ENCODE assay signal across 24 cellular contexts in the genomic region with DNA sequence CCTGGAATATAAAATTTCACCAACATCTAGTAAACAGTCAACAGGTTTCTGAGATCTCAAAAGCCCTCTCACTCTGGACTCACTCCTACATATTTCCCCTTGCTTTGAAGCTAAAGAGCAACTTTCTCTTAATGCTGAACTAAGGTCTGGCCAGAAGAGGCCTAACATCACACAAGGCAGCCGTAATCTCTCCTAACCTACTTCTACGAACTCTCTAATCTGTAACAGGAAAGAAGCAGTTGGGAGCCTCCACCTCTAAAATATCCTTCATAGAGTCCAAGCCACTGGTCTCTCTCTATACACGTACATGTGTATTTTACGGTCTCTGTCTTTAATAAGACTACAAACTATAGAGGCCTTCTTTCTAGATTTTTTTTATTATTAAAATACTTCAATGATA.
DNase-seq lines count a peak whose midpoint lies in the region; ATAC-seq, FAIRE-seq and TF ChIP-seq lines count a peak whose summit lies in the region.
"Had no signal": no experiment of that assay in that cellular context is flagged by ENCODE, and none has a peak within 500 bp of the region (broad histone marks: within the 10 kb centered on the region; RNA-seq: fewer than 3 reads in every experiment).

No MANE protein-coding gene starts in this region.

- TF ChIP-seq CTCF in HepG2 (CRISPR knock-in tag; IDR thresholded peaks at IDR 0.05) = no peak

- no peaks in the 10 kb centered on the region for H3K27me3 ChIP-seq in CD8-positive, alpha-beta memory T cell (ENCODE audit: insufficient read depth, low read length, poor library complexity, severe bottlenecking)
- no peaks in the 10 kb centered on the region for H3K27me3 ChIP-seq in HepG2 (ENCODE audit: control insufficient read depth in 1 of 2, insufficient read depth in 2 of 2, low read length in 2 of 2)

- DNase-seq in activated T-cell treated with anti-CD3 and anti-CD28 coated beads, Interleukin-2, amount 50 U/mL, for 24 hours = no peak
- no peak for DNase-seq in activated T-cell treated with anti-CD3 and anti-CD28 coated beads, Interleukin-2, amount 50 U/mL, for 1 hour
- DNase-seq in OCI-M1 (lab: John Stamatoyannopoulos, UW) = peak; percentile 34
- no peak for DNase-seq in substantia nigra (lab: John Stamatoyannopoulos, UW)
- no peak for DNase-seq in CD8-positive, alpha-beta memory T cell
- no peak for DNase-seq in HepG2 (ENCODE audit: low spot score)
- DNase-seq in NCI-H2107 treated with DMSO at 0.1 percent for 48 hours (lab: John Stamatoyannopoulos, UW; ENCODE audit: unreplicated experiment) = no peak
- DNase-seq: activated CD4-positive, alpha-beta T cell treated with anti-CD3 and anti-CD28 coated beads, Interleukin-2, amount 10 ng/mL, durations not matched to agents 7 days and 5 days; activated T-cell treated with anti-CD3 and anti-CD28 coated beads, Interleukin-2, amount 50 U/mL, for 48 hours; cortex of kidney; endodermal cell; IMR-90; mesendoderm; NCI-H1048; NCI-H2107; SHP77 treated with DMSO at 0.1 percent for 48 hours; stimulated activated CD4-positive, alpha-beta T cell treated with anti-CD3 and anti-CD28 coated beads, Interleukin-4, amount 100 ng/mL, for 24 hours; WERI-Rb-1 had no signal

- H3K27me3 Mint-ChIP-seq in activated T-cell treated with anti-CD3 and anti-CD28 coated beads, Interleukin-2, amount 50 U/mL, for 24 hours = no peaks in the 10 kb centered on the region
- no peaks in the 10 kb centered on the region for H3K27me3 Mint-ChIP-seq in dendritic cell treated with granulocyte-macrophage colony-stimulating factor and Interleukin-4, amounts not matched to agents 40 ng/mL and 50 ng/mL, for 4 days
- no peaks in the 10 kb centered on the region for H3K27me3 Mint-ChIP-seq in CD8-positive, alpha-beta memory T cell
- H3K27me3 Mint-ChIP-seq: activated CD4-positive, alpha-beta T cell treated with anti-CD3 and anti-CD28 coated beads, Interleukin-2, amount 10 ng/mL, durations not matched to agents 7 days and 5 days; type B pancreatic cell had no signal

- WGBS in HepG2 (ENCODE audit: low lambda C conversion rate) = 95% methylated on average over 4 of the region's 4 CpGs

- no peaks in the 10 kb centered on the region for H3K9me3 ChIP-seq in CD8-positive, alpha-beta memory T cell (ENCODE audit: low read length)
- no peaks in the 10 kb centered on the region for H3K9me3 ChIP-seq in HepG2 (ENCODE audit: low read length)
- H3K9me3 ChIP-seq: prostate gland had no signal

- no peaks in the 10 kb centered on the region for H3K9me3 Mint-ChIP-seq in activated T-cell treated with anti-CD3 and anti-CD28 coated beads, Interleukin-2, amount 50 U/mL, for 24 hours
- no peaks in the 10 kb centered on the region for H3K9me3 Mint-ChIP-seq in dendritic cell treated with granulocyte-macrophage colony-stimulating factor and Interleukin-4, amounts not matched to agents 40 ng/mL and 50 ng/mL, for 4 days
- H3K9me3 Mint-ChIP-seq in CD8-positive, alpha-beta memory T cell = no peaks in the 10 kb centered on the region
- H3K9me3 Mint-ChIP-seq: endodermal cell, type B pancreatic cell had no signal

- H3K4me3 ChIP-seq in CD8-positive, alpha-beta memory T cell (ENCODE audit: low read length) = no peak overlapping the region
- H3K4me3 ChIP-seq in HepG2 (replicated peaks in 1 of 3; ENCODE audit: insufficient read depth in 1 of 3, low read depth in 2 of 3, low read length in 3 of 3) = no peak overlapping the region
- H3K4me3 ChIP-seq: prostate gland had no signal

- POLR2A ChIA-PET in CD8-positive, alpha-beta memory T cell (lab: Charles Lee) = no interaction called here
- POLR2A ChIA-PET in HepG2 (lab: Yijun Ruan, JAX) = no interaction called here

- H3K4me2 ChIP-seq in HepG2 (ENCODE audit: low read depth, low read length) = no peak overlapping the region

- no peak for TF ChIP-seq RAD21 in HepG2 (CRISPR knock-in tag; IDR thresholded peaks at IDR 0.05)

- CTCF ChIA-PET in CD8-positive, alpha-beta memory T cell (lab: Charles Lee) = no interaction called here
- CTCF ChIA-PET in HepG2 (lab: Yijun Ruan, JAX; ENCODE audit: low intra/inter-chr PET ratio, low total read pairs) = no interaction called here

- H3K27ac Mint-ChIP-seq in activated T-cell treated with anti-CD3 and anti-CD28 coated beads, Interleukin-2, amount 50 U/mL, for 24 hours = peak overlapping the region; percentile 63
- peak overlapping the region; percentile 25 for H3K27ac Mint-ChIP-seq in dendritic cell treated with granulocyte-macrophage colony-stimulating factor and Interleukin-4, amounts not matched to agents 40 ng/mL and 50 ng/mL, for 4 days
- peak overlapping the region in 2 of 8 donors; percentile 31 to 57 for H3K27ac Mint-ChIP-seq in CD8-positive, alpha-beta memory T cell
- H3K27ac Mint-ChIP-seq: activated CD4-positive, alpha-beta T cell treated with anti-CD3 and anti-CD28 coated beads, Interleukin-2, amount 10 ng/mL, durations not matched to agents 7 days and 5 days; endodermal cell; type B pancreatic cell had no signal

- peaks cover 15% of the 10 kb centered on the region for H3K36me3 ChIP-seq in CD8-positive, alpha-beta memory T cell (ENCODE audit: insufficient read depth, low read length)
- H3K36me3 ChIP-seq in HepG2 (replicated peaks in 1 of 2; ENCODE audit: control insufficient read depth in 1 of 2, insufficient read depth in 2 of 2, low read length in 2 of 2) = peaks cover 3 to 45% of the 10 kb centered on the region in 2 experiments; a peak in 4 of 5 replicates
- H3K36me3 ChIP-seq: prostate gland had no signal

- no peak overlapping the region for H2AFZ ChIP-seq in HepG2 (ENCODE audit: low read length)

- TF ChIP-seq POLR2A in HepG2 (IDR thresholded peaks at IDR 0.05; ENCODE audit: insufficient read depth in 1 of 2, low read depth in 2 of 2, low read length in 2 of 2) = no peak

- ATAC-seq in HepG2 = no peak
- ATAC-seq: esophagus mucosa, HCT116, Panc1 had no signal

- H3K36me3 Mint-ChIP-seq in activated T-cell treated with anti-CD3 and anti-CD28 coated beads, Interleukin-2, amount 50 U/mL, for 24 hours (ENCODE audit: low read depth) = peaks cover 52% of the 10 kb centered on the region
- H3K36me3 Mint-ChIP-seq in dendritic cell treated with granulocyte-macrophage colony-stimulating factor and Interleukin-4, amounts not matched to agents 40 ng/mL and 50 ng/mL, for 4 days (ENCODE audit: low read depth) = no peaks in the 10 kb centered on the region
- H3K36me3 Mint-ChIP-seq in CD8-positive, alpha-beta memory T cell = peaks cover 12 to 42% (median 19%) of the 10 kb centered on the region in 3 donors

- TF ChIP-seq EP300 in HepG2 (IDR thresholded peaks at IDR 0.05; ENCODE audit: low read depth in 2 of 2, low read length in 2 of 2) = no peak
- TF ChIP-seq EP300 in HepG2 (CRISPR knock-in tag; IDR thresholded peaks at IDR 0.05; ENCODE audit: borderline replicate concordance) = no peak

- no peak overlapping the region for H3K9ac ChIP-seq in HepG2 (ENCODE audit: insufficient read depth, low read depth, low read length)

- no peak overlapping the region for H3K4me3 Mint-ChIP-seq in activated T-cell treated with anti-CD3 and anti-CD28 coated beads, Interleukin-2, amount 50 U/mL, for 24 hours
- H3K4me3 Mint-ChIP-seq in dendritic cell treated with granulocyte-macrophage colony-stimulating factor and Interleukin-4, amounts not matched to agents 40 ng/mL and 50 ng/mL, for 4 days = no peak overlapping the region
- no peak overlapping the region for H3K4me3 Mint-ChIP-seq in CD8-positive, alpha-beta memory T cell
- H3K4me3 Mint-ChIP-seq: activated CD4-positive, alpha-beta T cell treated with anti-CD3 and anti-CD28 coated beads, Interleukin-2, amount 10 ng/mL, durations not matched to agents 7 days and 5 days; endodermal cell; type B pancreatic cell had no signal

- no peak for FAIRE-seq in HepG2 (lab: Jason Lieb, UNC)

- peaks cover 25% of the 10 kb centered on the region for H3K4me1 Mint-ChIP-seq in activated T-cell treated with anti-CD3 and anti-CD28 coated beads, Interleukin-2, amount 50 U/mL, for 24 hours (ENCODE audit: low read depth)
- H3K4me1 Mint-ChIP-seq in dendritic cell treated with granulocyte-macrophage colony-stimulating factor and Interleukin-4, amounts not matched to agents 40 ng/mL and 50 ng/mL, for 4 days (ENCODE audit: low read depth) = peaks cover 31% of the 10 kb centered on the region
- H3K4me1 Mint-ChIP-seq in CD8-positive, alpha-beta memory T cell = peaks cover 5 to 11% (median 11%) of the 10 kb centered on the region in 3 donors
- H3K4me1 Mint-ChIP-seq: endodermal cell had no signal

- H3K4me1 ChIP-seq in CD8-positive, alpha-beta memory T cell (ENCODE audit: insufficient read depth, low read length) = no peaks in the 10 kb centered on the region
- H3K4me1 ChIP-seq in HepG2 (ENCODE audit: insufficient read depth, low read length) = peaks cover 10% of the 10 kb centered on the region
- H3K4me1 ChIP-seq: prostate gland had no signal

- H3K79me2 ChIP-seq in HepG2 (ENCODE audit: insufficient read depth, low read length) = no peaks in the 10 kb centered on the region

- H4K20me1 ChIP-seq in HepG2 (ENCODE audit: insufficient read depth, low read length) = no peaks in the 10 kb centered on the region; the same call in 1 of the 2 replicates

- no TSS peak for BruUV-seq in HepG2 (replicated peaks; lab: Mats Ljungman, UMichigan)

- intact Hi-C loops in dendritic cell treated with granulocyte-macrophage colony-stimulating factor and Interleukin-4, amounts not matched to agents 40 ng/mL and 50 ng/mL, for 4 days (cut with micrococcal nuclease) = no loop called here
- intact Hi-C loops in HepG2 (cut with micrococcal nuclease; ENCODE audit: unreplicated experiment) = no loop called here

- H3K27ac ChIP-seq in substantia nigra (ENCODE audit: low read depth, low read length, poor library complexity, severe bottlenecking) (peak overlapping the region; percentile 8), HepG2 (ENCODE audit: extremely low read length, insufficient read depth, low read length) (no peak overlapping the region)
- no peak overlapping the region for H3K27ac ChIP-seq in CD8-positive, alpha-beta memory T cell (ENCODE audit: low read depth, low read length)
- H3K27ac ChIP-seq: prostate gland, WERI-Rb-1 had no signal

- in situ Hi-C loops in HepG2 (cut with HindIII; ENCODE audit: extremely low pct_ligation_motif_present, low pct_unique_long_range_greater_than_20kb) = no loop called here
